In genomic region chr15:92383528-92384326, GRCh38 we compare ENCODE assay signal across 8 cellular contexts. TPM values are rescaled to one million over a fixed set of nuclear protein-coding genes. Genes with fewer than 3 reads are reported as not detected.
A peak's percentile ranks its signal among the peaks of the same experiment; 100 is the strongest.
DNase-seq lines count a peak whose midpoint lies in the region; ATAC-seq, FAIRE-seq and TF ChIP-seq lines count a peak whose summit lies in the region.

No MANE protein-coding gene starts in this region.

- no peaks in the 10 kb centered on the region for H3K4me1 Mint-ChIP-seq in activated T-cell treated with anti-CD3 and anti-CD28 coated beads, Interleukin-2, amount 50 U/mL, for 24 hours (ENCODE audit: low read depth)
- no peaks in the 10 kb centered on the region for H3K4me1 Mint-ChIP-seq in activated T-cell treated with anti-CD3 and anti-CD28 coated beads, Interleukin-2, amount 50 U/mL, for 4 hours (ENCODE audit: low read depth)

- no peak for ATAC-seq in activated T-cell treated with anti-CD3 and anti-CD28 coated beads, Interleukin-2, amount 50 U/mL, for 4 hours

- H3K4me3 ChIP-seq in choroid plexus epithelial cell (ENCODE audit: low read depth, low read length) = no peak overlapping the region
- no peak overlapping the region for H3K4me3 ChIP-seq in small intestine (ENCODE audit: low read depth in 1 of 2, low read length in 2 of 2)

- no peaks in the 10 kb centered on the region for H3K9me3 Mint-ChIP-seq in activated T-cell treated with anti-CD3 and anti-CD28 coated beads, Interleukin-2, amount 50 U/mL, for 24 hours
- no peaks in the 10 kb centered on the region for H3K9me3 Mint-ChIP-seq in activated T-cell treated with anti-CD3 and anti-CD28 coated beads, Interleukin-2, amount 50 U/mL, for 4 hours

- DNase-seq in activated T-cell treated with anti-CD3 and anti-CD28 coated beads, Interleukin-2, amount 50 U/mL, for 24 hours = peak; percentile 42
- no peak for DNase-seq in activated T-cell treated with anti-CD3 and anti-CD28 coated beads, Interleukin-2, amount 50 U/mL, for 4 hours
- DNase-seq in choroid plexus epithelial cell (ENCODE audit: low read depth) (no peak), small intestine (peak; percentile 38), frontal cortex (ENCODE audit: low spot score in 2 of 2) (no peak), NCI-H1694 (lab: John Stamatoyannopoulos, UW) (no peak), hippocampal formation (lab: John Stamatoyannopoulos, UW) (no peak)

- H3K4me1 ChIP-seq in small intestine (ENCODE audit: control insufficient read depth in 2 of 2, insufficient read depth in 1 of 2, low read depth in 1 of 2, low read length in 1 of 2) = no peaks in the 10 kb centered on the region

- H3K36me3 ChIP-seq in small intestine (ENCODE audit: control insufficient read depth in 2 of 2, insufficient read depth in 2 of 2, low read length in 2 of 2) = no peaks in the 10 kb centered on the region

- H3K9me3 ChIP-seq in small intestine (ENCODE audit: control insufficient read depth, low read depth) = no peaks in the 10 kb centered on the region

- no peak overlapping the region for H3K4me3 Mint-ChIP-seq in activated T-cell treated with anti-CD3 and anti-CD28 coated beads, Interleukin-2, amount 50 U/mL, for 24 hours
- no peak overlapping the region for H3K4me3 Mint-ChIP-seq in activated T-cell treated with anti-CD3 and anti-CD28 coated beads, Interleukin-2, amount 50 U/mL, for 4 hours

- TF ChIP-seq EP300 in Ishikawa (IDR thresholded peaks at IDR 0.05; ENCODE audit: borderline replicate concordance) = no peak

- no peaks in the 10 kb centered on the region for H3K36me3 Mint-ChIP-seq in activated T-cell treated with anti-CD3 and anti-CD28 coated beads, Interleukin-2, amount 50 U/mL, for 24 hours (ENCODE audit: low read depth)
- no peaks in the 10 kb centered on the region for H3K36me3 Mint-ChIP-seq in activated T-cell treated with anti-CD3 and anti-CD28 coated beads, Interleukin-2, amount 50 U/mL, for 4 hours (ENCODE audit: insufficient read depth)

- WGBS in small intestine, 3 donors = 32 to 39% (median 35%) methylated on average over 10 of the region's 10 CpGs

- no peak overlapping the region for H3K27ac Mint-ChIP-seq in activated T-cell treated with anti-CD3 and anti-CD28 coated beads, Interleukin-2, amount 50 U/mL, for 24 hours

- FAIRE-seq in small intestine (lab: Jason Lieb, UNC) (no peak), frontal cortex (lab: Jason Lieb, UNC) (no peak)

- TF ChIP-seq RAD21 in Ishikawa (IDR thresholded peaks at IDR 0.05; ENCODE audit: low read depth) = peak; percentile 48

- H3K27ac ChIP-seq in small intestine (ENCODE audit: low read depth in 1 of 2, low read length in 1 of 2) = no peak overlapping the region

- peak; percentile 47 for TF ChIP-seq CTCF in choroid plexus epithelial cell (conservative IDR thresholded peaks at IDR 0.05; ENCODE audit: low read depth, low read length)

- peaks cover 41% of the 10 kb centered on the region for H3K27me3 Mint-ChIP-seq in activated T-cell treated with anti-CD3 and anti-CD28 coated beads, Interleukin-2, amount 50 U/mL, for 24 hours
- peaks cover 32% of the 10 kb centered on the region for H3K27me3 Mint-ChIP-seq in activated T-cell treated with anti-CD3 and anti-CD28 coated beads, Interleukin-2, amount 50 U/mL, for 4 hours (ENCODE audit: low read depth)

- peaks cover 0 to 4% of the 10 kb centered on the region in 2 donors for H3K27me3 ChIP-seq in small intestine (ENCODE audit: control insufficient read depth in 2 of 2, insufficient read depth in 2 of 2, low read length in 2 of 2)

TF ChIP-seq in Ishikawa, 13 proteins besides CTCF, POLR2A, EP300 and RAD21:
- TF ChIP-seq USF1 (IDR thresholded peaks at IDR 0.05) (no peak), TAF1 (IDR thresholded peaks at IDR 0.05; ENCODE audit: low read depth) (no peak), REST (IDR thresholded peaks at IDR 0.05; ENCODE audit: low read depth) (no peak), ZBTB7A (IDR thresholded peaks at IDR 0.05; ENCODE audit: low read depth) (no peak), FOXM1 (IDR thresholded peaks at IDR 0.05; ENCODE audit: borderline replicate concordance, low read depth) (no peak), TCF12 (IDR thresholded peaks at IDR 0.05; ENCODE audit: low read depth) (no peak), NFIC (IDR thresholded peaks at IDR 0.05) (no peak), CEBPB (IDR thresholded peaks at IDR 0.05) (no peak), YY1 (IDR thresholded peaks at IDR 0.05; ENCODE audit: low read depth) (no peak), CREB1 (IDR thresholded peaks at IDR 0.05; ENCODE audit: low read depth) (no peak), MAX (IDR thresholded peaks at IDR 0.05) (no peak), EGR1 (IDR thresholded peaks at IDR 0.05) (no peak), TEAD4 (IDR thresholded peaks at IDR 0.05) (no peak)

RNA-seq across cellular contexts. Expression of gene ST8SIA2, which starts 10.0 kb away (rescaled TPM):
- not detected for total RNA-seq in activated T-cell treated with anti-CD3 and anti-CD28 coated beads, Interleukin-2, amount 50 U/mL, for 4 hours
- under 1 TPM in 1 of 3 donors, not detected in 2; 0.01 TPM for polyA plus RNA-seq in small intestine
- 56.3 TPM for total RNA-seq in frontal cortex

Comparison
In these comparisons a context has a peak if more than half of its experiments do, and no peak if none do; other contexts are left out.
1. DNase-seq: peak in activated T-cell treated with anti-CD3 and anti-CD28 coated beads, Interleukin-2, amount 50 U/mL, for 24 hours (single experiment) and small intestine (single experiment); none in activated T-cell treated with anti-CD3 and anti-CD28 coated beads, Interleukin-2, amount 50 U/mL, for 4 hours (single experiment), choroid plexus epithelial cell (single experiment), frontal cortex (0 of 2), NCI-H1694 (single experiment) and hippocampal formation (0 of 2).
2. RNA of gene ST8SIA2, which starts 10.0 kb away (total RNA-seq): 56.3 TPM in frontal cortex (single experiment); not detected in activated T-cell treated with anti-CD3 and anti-CD28 coated beads, Interleukin-2, amount 50 U/mL, for 4 hours; every median in the first group is over 10 times any median in the second.